Comparison of ENCODE assay signal across 20 cellular contexts in genomic region chr9:113176748-113177147, GRCh38.
"Had no signal": no experiment of that assay in that cellular context is flagged by ENCODE, and none has a peak within 500 bp of the region (broad histone marks: within the 10 kb centered on the region; RNA-seq: fewer than 3 reads in every experiment).

No MANE protein-coding gene starts in this region.

- H3K27ac ChIP-seq: colonic mucosa, neural progenitor cell, prostate gland, right atrium auricular region, sigmoid colon, stomach, thyroid gland had no signal

- H3K4me2 ChIP-seq: neural progenitor cell had no signal

- H3K27me3 ChIP-seq: colonic mucosa, neural progenitor cell, right atrium auricular region, sigmoid colon, stomach, thyroid gland had no signal

- H3K4me1 ChIP-seq: colonic mucosa, neural progenitor cell, prostate gland, right atrium auricular region, sigmoid colon, stomach had no signal

- H3K9me3 ChIP-seq: colonic mucosa, mucosa of descending colon, prostate gland, right atrium auricular region, sigmoid colon, stomach, thyroid gland had no signal

- H3K9ac ChIP-seq: neural progenitor cell had no signal

- FAIRE-seq: frontal cortex, urothelium cell line had no signal

- H3K4me3 ChIP-seq: colonic mucosa, mucosa of descending colon, neural progenitor cell, prostate gland, right atrium auricular region, sigmoid colon, stomach, thyroid gland had no signal

- H2AFZ ChIP-seq: neural progenitor cell had no signal

- ATAC-seq: mucosa of descending colon; stimulated activated effector memory CD8-positive, alpha-beta T cell treated with anti-CD3 and anti-CD28 coated beads, Interleukin-12 subunit alpha, Interleukin-12 subunit beta, amount 100 ng/mL, for 72 hours had no signal

- DNase-seq: colonic mucosa; dermis blood vessel endothelial cell; effector memory CD4-positive, alpha-beta T cell; erythroblast; mesenchymal stem cell; mucosa of descending colon; naive B cell; nucleus accumbens; sigmoid colon; stimulated activated CD4-positive, alpha-beta T cell treated with anti-CD3 and anti-CD28 coated beads, Interleukin-2, amount 100 ng/mL, for 24 hours; stimulated activated CD4-positive, alpha-beta T cell treated with anti-CD3 and anti-CD28 coated beads, Interleukin-4, amount 100 ng/mL, for 24 hours; stimulated activated naive CD4-positive, alpha-beta T cell treated with Interleukin-2 at 50 U/mL for 16 hours; stomach; thyroid gland had no signal
